22 cellular contexts compared by ENCODE assay signal in the genomic region with DNA sequence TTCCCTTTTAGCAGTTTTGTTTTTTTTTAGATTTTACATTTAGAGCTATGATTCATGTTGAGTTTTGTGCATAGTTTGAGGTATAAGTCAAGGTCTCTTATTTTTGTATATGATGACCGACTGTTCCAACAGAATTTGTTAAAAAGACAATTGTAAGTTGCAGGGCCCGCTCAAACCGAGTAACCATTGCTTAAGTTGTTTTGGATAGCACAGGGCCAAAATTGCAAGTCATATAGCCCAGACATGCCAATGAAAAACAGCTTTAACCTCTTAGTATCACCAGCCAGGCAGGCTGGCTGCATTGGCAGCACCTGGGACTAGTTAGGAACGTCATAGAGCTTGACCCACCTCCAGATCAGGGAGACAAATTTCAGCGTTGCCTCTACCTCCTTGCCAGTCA. TPM values are rescaled to one million over a fixed set of nuclear protein-coding genes. Genes with fewer than 3 reads are reported as not detected.
DNase-seq lines count a peak whose midpoint lies in the region; ATAC-seq and TF ChIP-seq lines count a peak whose summit lies in the region.
"Had no signal": no experiment of that assay in that cellular context is flagged by ENCODE, and none has a peak within 500 bp of the region (broad histone marks: within the 10 kb centered on the region; RNA-seq: fewer than 3 reads in every experiment).

No MANE protein-coding gene starts in this region.

- H3K79me1 ChIP-seq in IMR-90 (ENCODE audit: low read depth in 1 of 2, low read length in 2 of 2), result no peaks in the 10 kb centered on the region

- POLR2A ChIA-PET in AG04449 (lab: Yijun Ruan, JAX), result no interaction called here
- POLR2A ChIA-PET in IMR-90 (lab: Charles Lee; ENCODE audit: unreplicated experiment), result no interaction called here

- peaks cover 6% of the 10 kb centered on the region for H3K4me1 ChIP-seq in IMR-90 (ENCODE audit: control insufficient read depth, insufficient read depth, low read length)
- H3K4me1 ChIP-seq: gastrocnemius medialis, parathyroid adenoma had no signal

- intact Hi-C loops in IMR-90 (cut with micrococcal nuclease), result no loop called here

- 0 out of 4 replicates have a peak overlapping the region, but pooled peaks of 1 of the 2 experiments have one; percentile 24 for H4K8ac ChIP-seq in IMR-90 (ENCODE audit: low read depth in 2 of 2, low read length in 2 of 2)

- in situ Hi-C loops in IMR-90 (cut with MboI; ENCODE audit: low sequenced_read_pairs), result no loop called here

- peak overlapping the region; percentile 34; the same call in 1 of the 2 replicates for H3K4ac ChIP-seq in IMR-90 (ENCODE audit: low read depth, low read length)

- peak overlapping the region; percentile 33 for H2AK9ac ChIP-seq in IMR-90 (replicated peaks; ENCODE audit: low read depth, low read length, poor library complexity)

- H3K9me3 ChIP-seq in IMR-90 (ENCODE audit: control insufficient read depth, insufficient read depth, low read length), result no peaks in the 10 kb centered on the region
- H3K9me3 ChIP-seq: gastrocnemius medialis had no signal

- no peaks in the 10 kb centered on the region for H4K20me1 ChIP-seq in IMR-90 (ENCODE audit: insufficient read depth, low read length)

- no peak overlapping the region for H4K5ac ChIP-seq in IMR-90 (ENCODE audit: low read depth, low read length)

- peak; percentile 53 for DNase-seq in AG04449 (ENCODE audit: low read depth, low spot score)
- DNase-seq in IMR-90, result peak; percentile 66
- DNase-seq in cardiac fibroblast (ENCODE audit: low read depth in 2 of 2), result peak; percentile 42 to 92
- DNase-seq in hepatic stellate cell (ENCODE audit: low spot score), result peak; percentile 9
- no peak for DNase-seq in NCI-H1417 (lab: John Stamatoyannopoulos, UW)
- DNase-seq in activated naive CD4-positive, alpha-beta T cell (lab: John Stamatoyannopoulos, UW), result no peak
- DNase-seq: activated CD4-positive, alpha-beta T cell treated with anti-CD3 and anti-CD28 coated beads, Interleukin-2, amount 10 ng/mL, durations not matched to agents 7 days and 5 days; activated CD8-positive, alpha-beta memory T cell treated with anti-CD3 and anti-CD28 coated beads, Interleukin-2, amount 50 U/mL, for 4 hours; CD4-positive, alpha-beta memory T cell; DMS79; gastrocnemius medialis; mesenchymal stem cell; naive B cell; NCI-H1105 treated with DMSO at 0.1 percent for 48 hours; NCI-H2107; NCI-H524; small intestine; stimulated activated CD4-positive, alpha-beta T cell treated with anti-CD3 and anti-CD28 coated beads, Interleukin-4, amount 100 ng/mL, for 4 hours; T-helper 1 cell had no signal

- H3K18ac ChIP-seq in IMR-90 (ENCODE audit: low read depth, low read length), result no peak overlapping the region

- CTCF ChIA-PET in AG04449 (lab: Yijun Ruan, JAX), result interaction anchor here (1.1 to 1.3 kb wide), 4 partner anchors 11 to 48 kb away, joined by 3 to 5 read pairs (median 3); no protein-coding TSS in a partner anchor
- CTCF ChIA-PET in IMR-90 (lab: Yijun Ruan, JAX), result no interaction called here

- no peak overlapping the region for H2BK5ac ChIP-seq in IMR-90 (ENCODE audit: low read depth, low read length, poor library complexity, severe bottlenecking)

- BruUV-seq in IMR-90 (replicated peaks; lab: Mats Ljungman, UMichigan), result no TSS peak

- peak overlapping the region; percentile 71 for H2AFZ ChIP-seq in IMR-90 (replicated peaks; ENCODE audit: low read length, poor library complexity)
- H2AFZ ChIP-seq: parathyroid adenoma had no signal

- no peak overlapping the region for H3K9ac ChIP-seq in IMR-90 (ENCODE audit: low read depth, low read length)
- H3K9ac ChIP-seq: parathyroid adenoma had no signal

- no peak for TF ChIP-seq POLR2A in IMR-90 (IDR thresholded peaks at IDR 0.05; ENCODE audit: low read depth, low read length)

- TF ChIP-seq RAD21 in IMR-90 (IDR thresholded peaks at IDR 0.05; ENCODE audit: low read length), result no peak

- no peak overlapping the region for H3K27ac ChIP-seq in IMR-90 (ENCODE audit: insufficient read depth, low read length)
- H3K27ac ChIP-seq: gastrocnemius medialis, parathyroid adenoma had no signal

- dilution Hi-C loops in IMR-90 (cut with HindIII; ENCODE audit: low sequenced_read_pairs, unreplicated experiment), result no loop called here

- peaks cover 2% of the 10 kb centered on the region; the same call in 1 of the 2 replicates for H3K9me1 ChIP-seq in IMR-90 (ENCODE audit: insufficient read depth, low read length)

- H3K4me2 ChIP-seq in IMR-90 (ENCODE audit: low read depth, low read length), result no peak overlapping the region

- WGBS in IMR-90 (ENCODE audit: extremely low coverage in 2 of 2, insufficient read length in 1 of 2), 2 experiments, result no CpG with 5 or more reads among the region's 5 CpGs

- H3K4me3 ChIP-seq in AG04449 (ENCODE audit: low read depth, low read length) (no peak overlapping the region), IMR-90 (ENCODE audit: insufficient read depth, low read depth, low read length) (no peak overlapping the region), cardiac fibroblast (replicated peaks in 1 of 2; ENCODE audit: low read depth in 2 of 2, low read length in 2 of 2) (no peak overlapping the region)
- H3K4me3 ChIP-seq: gastrocnemius medialis had no signal

- no peaks in the 10 kb centered on the region for H3K27me3 ChIP-seq in IMR-90 (ENCODE audit: control insufficient read depth, insufficient read depth, low read length)
- H3K27me3 ChIP-seq: gastrocnemius medialis had no signal

- H2BK15ac ChIP-seq in IMR-90 (ENCODE audit: low read depth, low read length), result no peak overlapping the region

- no peak overlapping the region for H4K91ac ChIP-seq in IMR-90 (ENCODE audit: insufficient read depth, low read depth, low read length)

- peak overlapping the region; percentile 50; the same call in 1 of the 2 replicates for H2BK120ac ChIP-seq in IMR-90 (ENCODE audit: low read depth, low read length)

- peak overlapping the region; percentile 21 for H2BK20ac ChIP-seq in IMR-90 (ENCODE audit: low read depth, low read length)

- peak; percentile 35; the same call in 1 of the 2 replicates for ATAC-seq in IMR-90 (ENCODE audit: low read depth)
- ATAC-seq in GM21737 (IDR thresholded peaks at IDR 0.05; ENCODE audit: unreplicated experiment), result no peak
- no peak for ATAC-seq in HG03469 (IDR thresholded peaks at IDR 0.05; ENCODE audit: unreplicated experiment)
- ATAC-seq: gastrocnemius medialis had no signal

- H3K23ac ChIP-seq in IMR-90 (ENCODE audit: low read depth, low read length), result peak overlapping the region; percentile 37; the same call in 1 of the 2 replicates

- no peaks in the 10 kb centered on the region for H3K36me3 ChIP-seq in IMR-90 (ENCODE audit: control insufficient read depth, insufficient read depth, low read length)
- H3K36me3 ChIP-seq: gastrocnemius medialis had no signal

- TF ChIP-seq CTCF in AG04449 (IDR thresholded peaks at IDR 0.05; ENCODE audit: insufficient read depth, low read length, missing control alignments) (no peak), IMR-90 (conservative IDR thresholded peaks at IDR 0.05; ENCODE audit: low read depth, low read length) (no peak), cardiac fibroblast (IDR thresholded peaks at IDR 0.05; ENCODE audit: low read depth, low read length) (no peak)

- H3K14ac ChIP-seq in IMR-90 (replicated peaks; ENCODE audit: low read depth, low read length), result 0 out of 2 replicates have a peak overlapping the region, but pooled peaks have one; percentile 39

- H2AK5ac ChIP-seq in IMR-90 (ENCODE audit: low read depth, low read length), result no peak overlapping the region

- H3K56ac ChIP-seq in IMR-90 (ENCODE audit: extremely low read depth, insufficient read depth, low read length), result no peak overlapping the region

TF ChIP-seq in IMR-90, 13 proteins besides CTCF, POLR2A, EP300 and RAD21:
- no peak for TF ChIP-seq RFX5 (IDR thresholded peaks at IDR 0.05; ENCODE audit: low read depth, low read length)
- 0 out of 2 replicates have a peak, but pooled peaks have one; percentile 36 for TF ChIP-seq NFE2L2 (IDR thresholded peaks at IDR 0.05; ENCODE audit: low read depth, low read length)

RNA-seq across cellular contexts. Expression of gene PFDN4, which starts 47.3 kb away (rescaled TPM):
- 14.9 and 83.9 TPM in 2 replicates for total RNA-seq in IMR-90 (2012; rRNA removed)
- 62.7 and 93.2 TPM in 2 replicates for polyA plus RNA-seq in IMR-90 (2012; rRNA removed)
- polyA plus RNA-seq in IMR-90 (2012; cell fraction: cytosol; rRNA removed), result 4.3 and 6.6 TPM in 2 replicates
- 0.66 and 6.4 TPM in 2 replicates for polyA plus RNA-seq in IMR-90 (2012; cell fraction: nucleus; rRNA removed; ENCODE audit: low replicate concordance)

Comparison
In these comparisons a context has a peak if more than half of its experiments do, and no peak if none do; other contexts are left out.
1. DNase-seq: peak in AG04449 (single experiment), IMR-90 (single experiment), cardiac fibroblast (2 of 2) and hepatic stellate cell (single experiment); none in NCI-H1417 (0 of 3) and activated naive CD4-positive, alpha-beta T cell (0 of 4).